Comparison of ENCODE assay signal across 8 cellular contexts in genomic region chr1:212285685-212286436, GRCh38. TPM values are rescaled to one million over a fixed set of nuclear protein-coding genes. Genes with fewer than 3 reads are reported as not detected.
DNase-seq lines count a peak whose midpoint lies in the region; ATAC-seq and FAIRE-seq lines count a peak whose summit lies in the region.

No MANE protein-coding gene starts in this region.

- FAIRE-seq in GM18507 (lab: Jason Lieb, UNC), result peak; percentile 69

- H3K4me1 ChIP-seq in mesodermal cell (ENCODE audit: control insufficient read depth, insufficient read depth, low read length, poor library complexity, severe bottlenecking), result peaks cover 7% of the 10 kb centered on the region

- H3K9me3 ChIP-seq in mesodermal cell (ENCODE audit: control insufficient read depth, low read length), result no peaks in the 10 kb centered on the region

- H3K4me3 ChIP-seq in mesodermal cell (ENCODE audit: extremely low read depth, insufficient read depth, low read length, poor library complexity, severe bottlenecking), result peak overlapping the region; percentile 81

- H3K9me3 Mint-ChIP-seq in activated CD4-positive, alpha-beta memory T cell treated with anti-CD3 and anti-CD28 coated beads for 36 hours, result no peaks in the 10 kb centered on the region

- H3K27ac Mint-ChIP-seq in activated CD4-positive, alpha-beta memory T cell treated with anti-CD3 and anti-CD28 coated beads for 36 hours, result peak overlapping the region; percentile 93

- peak overlapping the region; percentile 92 for H3K4me3 Mint-ChIP-seq in activated CD4-positive, alpha-beta memory T cell treated with anti-CD3 and anti-CD28 coated beads for 36 hours

- intact Hi-C loops in activated CD4-positive, alpha-beta memory T cell treated with anti-CD3 and anti-CD28 coated beads for 36 hours (cut with micrococcal nuclease), result loop anchor here (1.0 to 10.0 kb wide), 12 partner anchors 25 to 707 kb away; partner anchors contain the start of genes DTL, INTS7, LPGAT1 and PACC1

- WGBS in mesodermal cell (ENCODE audit: insufficient coverage in 2 of 2), 2 experiments, result 0% methylated on average over 50 to 57 of the region's 83 CpGs

- peaks cover 38% of the 10 kb centered on the region for H3K4me1 Mint-ChIP-seq in activated CD4-positive, alpha-beta memory T cell treated with anti-CD3 and anti-CD28 coated beads for 36 hours (ENCODE audit: low read depth)

- peak; percentile 28 for DNase-seq in 8988T
- DNase-seq in GM18507 (ENCODE audit: extremely low spot score, insufficient read length, low read depth), result no peak
- DNase-seq in NCI-H2227 treated with DMSO at 0.1 percent for 48 hours (lab: John Stamatoyannopoulos, UW), result peak; percentile 27
- DNase-seq in activated CD4-positive, alpha-beta memory T cell treated with anti-CD3 and anti-CD28 coated beads for 36 hours, result peak; percentile 79
- peak; percentile 58 for DNase-seq in effector CD4-positive, alpha-beta T cell
- peak; percentile 50 to 51 for DNase-seq in stimulated activated CD8-positive, alpha-beta memory T cell treated with anti-CD3 and anti-CD28 coated beads, Interleukin-2, amount 100 ng/mL, for 48 hours (ENCODE audit: low read depth in 2 of 2)

- POLR2A ChIA-PET in activated CD4-positive, alpha-beta memory T cell treated with anti-CD3 and anti-CD28 coated beads for 36 hours (lab: Charles Lee), result interaction anchor here (0.8 to 1.8 kb wide), 8 partner anchors 9 to 250 kb away, joined by 3 to 14 read pairs (median 4); partner anchors contain the start of genes DTL and INTS7

- peak; percentile 14 for ATAC-seq in HG02981 (IDR thresholded peaks at IDR 0.05; ENCODE audit: unreplicated experiment)

- peak overlapping the region; percentile 70 for H3K27ac ChIP-seq in mesodermal cell (ENCODE audit: low read depth, low read length, severe bottlenecking)

- H3K36me3 ChIP-seq in mesodermal cell (ENCODE audit: control insufficient read depth, insufficient read depth, low read length), result no peaks in the 10 kb centered on the region

- CTCF ChIA-PET in activated CD4-positive, alpha-beta memory T cell treated with anti-CD3 and anti-CD28 coated beads for 36 hours (lab: Charles Lee), result interaction anchor here (0.6 to 3.4 kb wide), 11 partner anchors 9 to 251 kb away, joined by 3 to 21 read pairs (median 4); partner anchors contain the start of genes DTL and INTS7

- peaks cover 7% of the 10 kb centered on the region for H3K36me3 Mint-ChIP-seq in activated CD4-positive, alpha-beta memory T cell treated with anti-CD3 and anti-CD28 coated beads for 36 hours

- H3K27me3 Mint-ChIP-seq in activated CD4-positive, alpha-beta memory T cell treated with anti-CD3 and anti-CD28 coated beads for 36 hours, result no peaks in the 10 kb centered on the region

RNA-seq across cellular contexts. Expression of gene PPP2R5A, which starts 0.7 kb away (rescaled TPM):
- total RNA-seq in activated CD4-positive, alpha-beta memory T cell treated with anti-CD3 and anti-CD28 coated beads for 36 hours, result 10 to 100 TPM; 38.6 to 40.4 TPM
- polyA plus RNA-seq in mesodermal cell (2013, experiment 1 of 2), result 18.5 TPM
- polyA plus RNA-seq in mesodermal cell (2013, experiment 2 of 2), result 20.0 TPM
